8 cellular contexts compared by ENCODE assay signal in the genomic region with DNA sequence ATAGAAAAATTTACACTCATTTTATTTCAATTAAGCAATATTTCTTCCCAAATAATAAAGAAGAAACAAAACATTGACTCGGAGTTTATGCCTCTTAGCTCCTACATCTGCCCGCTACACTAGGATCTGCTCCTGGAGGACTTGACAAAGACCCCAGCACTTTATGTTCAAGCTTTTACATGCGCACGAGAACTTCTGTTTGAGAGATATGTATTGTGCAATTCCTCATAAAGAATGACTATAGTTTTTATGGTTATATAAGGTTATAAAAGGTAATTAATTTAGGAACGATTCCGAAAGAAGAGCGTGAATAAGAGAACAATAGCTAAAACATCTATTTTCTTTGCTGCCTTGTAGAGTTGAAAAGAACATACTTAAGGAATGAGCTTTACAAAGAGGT.
"Had no signal": no experiment of that assay in that cellular context is flagged by ENCODE, and none has a peak within 500 bp of the region (broad histone marks: within the 10 kb centered on the region; RNA-seq: fewer than 3 reads in every experiment).

No MANE protein-coding gene starts in this region.

- H3K9ac ChIP-seq: GM23248 had no signal

- H3K36me3 ChIP-seq: HAP-1 had no signal

- DNase-seq: GM23248, GOT3, H7, HFFc6, KG1 had no signal

- H3K9me3 ChIP-seq: HAP-1 had no signal

- H3K27ac ChIP-seq: GM23248, HL-60 had no signal

- ATAC-seq: HCT116 had no signal

- H2AFZ ChIP-seq: GM23248 had no signal

- H3K4me3 ChIP-seq: GM23248, HAP-1 had no signal
